22 cellular contexts compared by ENCODE assay signal in genomic region chr2:28616618-28617017, GRCh38.
"Had no signal": no experiment of that assay in that cellular context is flagged by ENCODE, and none has a peak within 500 bp of the region (broad histone marks: within the 10 kb centered on the region; RNA-seq: fewer than 3 reads in every experiment).

No MANE protein-coding gene starts in this region.

- H3K27ac ChIP-seq: lower lobe of right lung, right atrium auricular region, upper lobe of right lung had no signal

- DNase-seq: activated CD4-positive, CD25-positive, alpha-beta regulatory T cell treated with anti-CD3 and anti-CD28 coated beads, Interleukin-2, amount 50 U/mL, for 72 hours; activated CD8-positive, alpha-beta memory T cell treated with anti-CD3 and anti-CD28 coated beads, Interleukin-2, amount 50 U/mL, for 48 hours; activated CD8-positive, alpha-beta T cell treated with anti-CD3 and anti-CD28 coated beads, Interleukin-2, amount 10 ng/mL, durations not matched to agents 7 days and 5 days; activated gamma-delta T cell treated with Interleukin-2 at 50 U/mL for 16 hours; activated naive CD8-positive, alpha-beta T cell treated with anti-CD3 and anti-CD28 coated beads, Interleukin-2, amount 10 ng/mL, durations not matched to agents 7 days and 5 days; aorta; dermis blood vessel endothelial cell; erythroblast; foreskin melanocyte; head of caudate nucleus; left colon; lower lobe of right lung; nephron progenitor cell; small intestine; stimulated activated CD4-positive, alpha-beta T cell treated with anti-CD3 and anti-CD28 coated beads, Interleukin-4, amount 100 ng/mL, for 4 hours; stimulated activated CD8-positive, alpha-beta memory T cell treated with anti-CD3 and anti-CD28 coated beads, Interleukin-4, amount 100 ng/mL, for 48 hours; stimulated activated naive CD8-positive, alpha-beta T cell treated with anti-CD3 and anti-CD28 coated beads, Interleukin-15, amount 100 ng/mL, for 72 hours; T-cell; T-helper 9 cell; upper lobe of right lung had no signal

- H3K27me3 Mint-ChIP-seq: activated naive CD8-positive, alpha-beta T cell treated with anti-CD3 and anti-CD28 coated beads, Interleukin-2, amount 10 ng/mL, durations not matched to agents 7 days and 5 days; progenitor cell of endocrine pancreas; stimulated activated naive CD8-positive, alpha-beta T cell treated with anti-CD3 and anti-CD28 coated beads, Interleukin-15, amount 100 ng/mL, for 72 hours; T-cell had no signal

- H3K36me3 Mint-ChIP-seq: activated naive CD8-positive, alpha-beta T cell treated with anti-CD3 and anti-CD28 coated beads, Interleukin-2, amount 10 ng/mL, durations not matched to agents 7 days and 5 days; T-cell had no signal

- H3K9me3 ChIP-seq: lower lobe of right lung, right atrium auricular region, upper lobe of right lung had no signal

- H3K36me3 ChIP-seq: lower lobe of right lung, right atrium auricular region, upper lobe of right lung had no signal

- H3K27me3 ChIP-seq: right atrium auricular region, upper lobe of right lung had no signal

- H3K27ac Mint-ChIP-seq: activated CD8-positive, alpha-beta T cell treated with anti-CD3 and anti-CD28 coated beads, Interleukin-2, amount 10 ng/mL, durations not matched to agents 7 days and 5 days; activated naive CD8-positive, alpha-beta T cell treated with anti-CD3 and anti-CD28 coated beads, Interleukin-2, amount 10 ng/mL, durations not matched to agents 7 days and 5 days; nephron progenitor cell; progenitor cell of endocrine pancreas; stimulated activated naive CD8-positive, alpha-beta T cell treated with anti-CD3 and anti-CD28 coated beads, Interleukin-15, amount 100 ng/mL, for 72 hours had no signal

- H3K4me3 Mint-ChIP-seq: activated CD8-positive, alpha-beta T cell treated with anti-CD3 and anti-CD28 coated beads, Interleukin-2, amount 10 ng/mL, durations not matched to agents 7 days and 5 days; activated naive CD8-positive, alpha-beta T cell treated with anti-CD3 and anti-CD28 coated beads, Interleukin-2, amount 10 ng/mL, durations not matched to agents 7 days and 5 days; nephron progenitor cell; stimulated activated naive CD8-positive, alpha-beta T cell treated with anti-CD3 and anti-CD28 coated beads, Interleukin-15, amount 100 ng/mL, for 72 hours had no signal

- ATAC-seq: activated CD8-positive, alpha-beta T cell treated with anti-CD3 and anti-CD28 coated beads, Interleukin-2, amount 10 ng/mL, durations not matched to agents 7 days and 5 days; left colon; stimulated activated naive CD8-positive, alpha-beta T cell treated with anti-CD3 and anti-CD28 coated beads, Interleukin-15, amount 100 ng/mL, for 72 hours; upper lobe of right lung had no signal

- H3K4me3 ChIP-seq: lower lobe of right lung, right atrium auricular region, upper lobe of right lung had no signal

- H3K9me3 Mint-ChIP-seq: activated naive CD8-positive, alpha-beta T cell treated with anti-CD3 and anti-CD28 coated beads, Interleukin-2, amount 10 ng/mL, durations not matched to agents 7 days and 5 days; nephron progenitor cell; stimulated activated naive CD8-positive, alpha-beta T cell treated with anti-CD3 and anti-CD28 coated beads, Interleukin-15, amount 100 ng/mL, for 72 hours; T-cell had no signal
